ENCODE assay signal across 1 cellular context in the genomic region with DNA sequence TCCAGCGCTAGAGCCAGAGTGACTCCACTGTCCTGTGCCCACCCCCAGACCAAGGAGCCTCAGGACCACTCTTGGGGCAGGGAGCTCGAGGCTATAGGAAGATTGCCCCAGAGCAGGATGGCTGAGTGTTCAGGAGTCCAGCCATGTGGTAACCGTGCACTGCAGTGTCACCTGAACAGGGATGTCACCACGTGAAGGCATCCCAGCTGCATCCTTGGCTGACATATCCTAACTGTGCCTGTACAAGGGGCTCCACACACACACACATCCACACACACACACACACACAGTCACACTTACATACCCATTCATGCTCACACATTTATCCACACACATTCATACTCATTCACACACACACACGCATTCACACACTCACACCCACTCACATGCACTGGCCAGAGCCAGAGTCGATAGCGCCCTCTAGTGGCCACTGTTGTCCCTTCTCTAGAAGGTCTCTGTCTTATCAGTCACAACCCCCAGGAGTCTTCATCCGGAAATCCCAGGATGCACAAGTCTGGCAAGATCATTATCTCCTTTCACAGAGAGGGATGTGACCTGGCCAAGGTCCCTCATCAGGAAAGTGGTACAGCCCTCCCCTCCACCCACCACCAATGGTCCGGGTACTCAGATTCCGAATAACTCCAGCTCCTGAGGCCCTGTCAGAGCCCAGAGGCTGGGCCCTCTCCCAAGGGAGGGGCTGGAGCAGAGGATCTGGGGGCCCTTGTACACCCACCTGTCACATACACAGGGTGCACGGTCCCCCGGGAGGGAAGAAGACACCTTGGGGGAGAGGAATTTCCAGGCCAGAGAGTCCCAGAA.
TF ChIP-seq lines count a peak whose summit lies in the region.

No MANE protein-coding gene starts in this region.

TF ChIP-seq in GM12878, 131 proteins besides CTCF, POLR2A, EP300 and RAD21 (continued from another document and continues in another):
- TF ChIP-seq, protein P1, sequence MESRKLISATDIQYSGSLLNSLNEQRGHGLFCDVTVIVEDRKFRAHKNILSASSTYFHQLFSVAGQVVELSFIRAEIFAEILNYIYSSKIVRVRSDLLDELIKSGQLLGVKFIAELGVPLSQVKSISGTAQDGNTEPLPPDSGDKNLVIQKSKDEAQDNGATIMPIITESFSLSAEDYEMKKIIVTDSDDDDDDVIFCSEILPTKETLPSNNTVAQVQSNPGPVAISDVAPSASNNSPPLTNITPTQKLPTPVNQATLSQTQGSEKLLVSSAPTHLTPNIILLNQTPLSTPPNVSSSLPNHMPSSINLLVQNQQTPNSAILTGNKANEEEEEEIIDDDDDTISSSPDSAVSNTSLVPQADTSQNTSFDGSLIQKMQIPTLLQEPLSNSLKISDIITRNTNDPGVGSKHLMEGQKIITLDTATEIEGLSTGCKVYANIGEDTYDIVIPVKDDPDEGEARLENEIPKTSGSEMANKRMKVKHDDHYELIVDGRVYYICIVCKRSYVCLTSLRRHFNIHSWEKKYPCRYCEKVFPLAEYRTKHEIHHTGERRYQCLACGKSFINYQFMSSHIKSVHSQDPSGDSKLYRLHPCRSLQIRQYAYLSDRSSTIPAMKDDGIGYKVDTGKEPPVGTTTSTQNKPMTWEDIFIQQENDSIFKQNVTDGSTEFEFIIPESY (IDR thresholded peaks at IDR 0.05), result no peak
- TF ChIP-seq STAT3 (IDR thresholded peaks at IDR 0.05; ENCODE audit: low read depth, low read length) (no peak), POLR2AphosphoS2 (IDR thresholded peaks at IDR 0.05; ENCODE audit: low read depth, low read length) (no peak), JUND (IDR thresholded peaks at IDR 0.05; ENCODE audit: low read depth, low read length) (no peak), RCOR1 (conservative IDR thresholded peaks at IDR 0.05; ENCODE audit: low read depth, low read length) (no peak), IKZF2 (IDR thresholded peaks at IDR 0.05) (peak; percentile 83 to 88), CHD2 (IDR thresholded peaks at IDR 0.05; ENCODE audit: borderline replicate concordance, low read depth, low read length) (no peak), CREM (IDR thresholded peaks at IDR 0.05; ENCODE audit: low read depth) (peak; percentile 61; the same call in 1 of the 2 replicates), HCFC1 (IDR thresholded peaks at IDR 0.05; ENCODE audit: low read length) (no peak), ZNF217 (IDR thresholded peaks at IDR 0.05) (no peak), GABPA (IDR thresholded peaks at IDR 0.05; ENCODE audit: low read depth) (no peak), SMC3 (IDR thresholded peaks at IDR 0.05; ENCODE audit: borderline replicate concordance, low read length) (peak; percentile 92), ZNF24 (IDR thresholded peaks at IDR 0.05) (no peak), YY1 (IDR thresholded peaks at IDR 0.05; ENCODE audit: low read depth, low read length) (peak; percentile 80), MYB (IDR thresholded peaks at IDR 0.05; ENCODE audit: borderline replicate concordance, low read depth, low read length) (no peak), SMARCA5 (IDR thresholded peaks at IDR 0.05) (peak; percentile 87; the same call in 1 of the 2 replicates), MTA3 (IDR thresholded peaks at IDR 0.05; ENCODE audit: borderline replicate concordance, low read length) (no peak), MEF2B (IDR thresholded peaks at IDR 0.05; ENCODE audit: partially characterized antibody, poor library complexity, severe bottlenecking) (peak; percentile 48), RUNX3 (IDR thresholded peaks at IDR 0.05; ENCODE audit: low read length) (no peak), DPF2 (IDR thresholded peaks at IDR 0.05) (peak; percentile 31; the same call in 1 of the 2 replicates), IKZF1 (conservative IDR thresholded peaks at IDR 0.05) (peak; percentile 76), GATAD2B (conservative IDR thresholded peaks at IDR 0.05; ENCODE audit: low read depth) (0 out of 2 replicates have a peak, but pooled peaks have one; percentile 50), ZBED1 (IDR thresholded peaks at IDR 0.05; ENCODE audit: borderline replicate concordance) (peak; percentile 81; the same call in 1 of the 2 replicates), EED (IDR thresholded peaks at IDR 0.05; ENCODE audit: low read depth) (peak; percentile 79), TAF1 (IDR thresholded peaks at IDR 0.05; ENCODE audit: borderline replicate concordance, low read depth, low read length) (no peak)
- TF ChIP-seq, protein P2, sequence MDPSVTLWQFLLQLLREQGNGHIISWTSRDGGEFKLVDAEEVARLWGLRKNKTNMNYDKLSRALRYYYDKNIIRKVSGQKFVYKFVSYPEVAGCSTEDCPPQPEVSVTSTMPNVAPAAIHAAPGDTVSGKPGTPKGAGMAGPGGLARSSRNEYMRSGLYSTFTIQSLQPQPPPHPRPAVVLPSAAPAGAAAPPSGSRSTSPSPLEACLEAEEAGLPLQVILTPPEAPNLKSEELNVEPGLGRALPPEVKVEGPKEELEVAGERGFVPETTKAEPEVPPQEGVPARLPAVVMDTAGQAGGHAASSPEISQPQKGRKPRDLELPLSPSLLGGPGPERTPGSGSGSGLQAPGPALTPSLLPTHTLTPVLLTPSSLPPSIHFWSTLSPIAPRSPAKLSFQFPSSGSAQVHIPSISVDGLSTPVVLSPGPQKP (IDR thresholded peaks at IDR 0.05; ENCODE audit: low read depth, low read length), result no peak
- TF ChIP-seq, protein P3, sequence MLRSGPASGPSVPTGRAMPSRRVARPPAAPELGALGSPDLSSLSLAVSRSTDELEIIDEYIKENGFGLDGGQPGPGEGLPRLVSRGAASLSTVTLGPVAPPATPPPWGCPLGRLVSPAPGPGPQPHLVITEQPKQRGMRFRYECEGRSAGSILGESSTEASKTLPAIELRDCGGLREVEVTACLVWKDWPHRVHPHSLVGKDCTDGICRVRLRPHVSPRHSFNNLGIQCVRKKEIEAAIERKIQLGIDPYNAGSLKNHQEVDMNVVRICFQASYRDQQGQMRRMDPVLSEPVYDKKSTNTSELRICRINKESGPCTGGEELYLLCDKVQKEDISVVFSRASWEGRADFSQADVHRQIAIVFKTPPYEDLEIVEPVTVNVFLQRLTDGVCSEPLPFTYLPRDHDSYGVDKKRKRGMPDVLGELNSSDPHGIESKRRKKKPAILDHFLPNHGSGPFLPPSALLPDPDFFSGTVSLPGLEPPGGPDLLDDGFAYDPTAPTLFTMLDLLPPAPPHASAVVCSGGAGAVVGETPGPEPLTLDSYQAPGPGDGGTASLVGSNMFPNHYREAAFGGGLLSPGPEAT (IDR thresholded peaks at IDR 0.05; ENCODE audit: low read depth), result no peak; the same call in none of the 2 replicates
- TF ChIP-seq, protein P4, sequence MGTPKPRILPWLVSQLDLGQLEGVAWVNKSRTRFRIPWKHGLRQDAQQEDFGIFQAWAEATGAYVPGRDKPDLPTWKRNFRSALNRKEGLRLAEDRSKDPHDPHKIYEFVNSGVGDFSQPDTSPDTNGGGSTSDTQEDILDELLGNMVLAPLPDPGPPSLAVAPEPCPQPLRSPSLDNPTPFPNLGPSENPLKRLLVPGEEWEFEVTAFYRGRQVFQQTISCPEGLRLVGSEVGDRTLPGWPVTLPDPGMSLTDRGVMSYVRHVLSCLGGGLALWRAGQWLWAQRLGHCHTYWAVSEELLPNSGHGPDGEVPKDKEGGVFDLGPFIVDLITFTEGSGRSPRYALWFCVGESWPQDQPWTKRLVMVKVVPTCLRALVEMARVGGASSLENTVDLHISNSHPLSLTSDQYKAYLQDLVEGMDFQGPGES (IDR thresholded peaks at IDR 0.05), result no peak
- TF ChIP-seq, protein P5, sequence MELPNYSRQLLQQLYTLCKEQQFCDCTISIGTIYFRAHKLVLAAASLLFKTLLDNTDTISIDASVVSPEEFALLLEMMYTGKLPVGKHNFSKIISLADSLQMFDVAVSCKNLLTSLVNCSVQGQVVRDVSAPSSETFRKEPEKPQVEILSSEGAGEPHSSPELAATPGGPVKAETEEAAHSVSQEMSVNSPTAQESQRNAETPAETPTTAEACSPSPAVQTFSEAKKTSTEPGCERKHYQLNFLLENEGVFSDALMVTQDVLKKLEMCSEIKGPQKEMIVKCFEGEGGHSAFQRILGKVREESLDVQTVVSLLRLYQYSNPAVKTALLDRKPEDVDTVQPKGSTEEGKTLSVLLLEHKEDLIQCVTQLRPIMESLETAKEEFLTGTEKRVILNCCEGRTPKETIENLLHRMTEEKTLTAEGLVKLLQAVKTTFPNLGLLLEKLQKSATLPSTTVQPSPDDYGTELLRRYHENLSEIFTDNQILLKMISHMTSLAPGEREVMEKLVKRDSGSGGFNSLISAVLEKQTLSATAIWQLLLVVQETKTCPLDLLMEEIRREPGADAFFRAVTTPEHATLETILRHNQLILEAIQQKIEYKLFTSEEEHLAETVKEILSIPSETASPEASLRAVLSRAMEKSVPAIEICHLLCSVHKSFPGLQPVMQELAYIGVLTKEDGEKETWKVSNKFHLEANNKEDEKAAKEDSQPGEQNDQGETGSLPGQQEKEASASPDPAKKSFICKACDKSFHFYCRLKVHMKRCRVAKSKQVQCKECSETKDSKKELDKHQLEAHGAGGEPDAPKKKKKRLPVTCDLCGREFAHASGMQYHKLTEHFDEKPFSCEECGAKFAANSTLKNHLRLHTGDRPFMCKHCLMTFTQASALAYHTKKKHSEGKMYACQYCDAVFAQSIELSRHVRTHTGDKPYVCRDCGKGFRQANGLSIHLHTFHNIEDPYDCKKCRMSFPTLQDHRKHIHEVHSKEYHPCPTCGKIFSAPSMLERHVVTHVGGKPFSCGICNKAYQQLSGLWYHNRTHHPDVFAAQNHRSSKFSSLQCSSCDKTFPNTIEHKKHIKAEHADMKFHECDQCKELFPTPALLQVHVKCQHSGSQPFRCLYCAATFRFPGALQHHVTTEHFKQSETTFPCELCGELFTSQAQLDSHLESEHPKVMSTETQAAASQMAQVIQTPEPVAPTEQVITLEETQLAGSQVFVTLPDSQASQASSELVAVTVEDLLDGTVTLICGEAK (IDR thresholded peaks at IDR 0.05; ENCODE audit: borderline replicate concordance), result no peak
- TF ChIP-seq, protein P6, sequence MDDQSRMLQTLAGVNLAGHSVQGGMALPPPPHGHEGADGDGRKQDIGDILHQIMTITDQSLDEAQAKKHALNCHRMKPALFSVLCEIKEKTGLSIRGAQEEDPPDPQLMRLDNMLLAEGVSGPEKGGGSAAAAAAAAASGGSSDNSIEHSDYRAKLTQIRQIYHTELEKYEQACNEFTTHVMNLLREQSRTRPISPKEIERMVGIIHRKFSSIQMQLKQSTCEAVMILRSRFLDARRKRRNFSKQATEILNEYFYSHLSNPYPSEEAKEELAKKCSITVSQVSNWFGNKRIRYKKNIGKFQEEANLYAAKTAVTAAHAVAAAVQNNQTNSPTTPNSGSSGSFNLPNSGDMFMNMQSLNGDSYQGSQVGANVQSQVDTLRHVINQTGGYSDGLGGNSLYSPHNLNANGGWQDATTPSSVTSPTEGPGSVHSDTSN (IDR thresholded peaks at IDR 0.05; ENCODE audit: insufficient replicate concordance, low read depth, low read length), result no peak
- TF ChIP-seq, protein P7, sequence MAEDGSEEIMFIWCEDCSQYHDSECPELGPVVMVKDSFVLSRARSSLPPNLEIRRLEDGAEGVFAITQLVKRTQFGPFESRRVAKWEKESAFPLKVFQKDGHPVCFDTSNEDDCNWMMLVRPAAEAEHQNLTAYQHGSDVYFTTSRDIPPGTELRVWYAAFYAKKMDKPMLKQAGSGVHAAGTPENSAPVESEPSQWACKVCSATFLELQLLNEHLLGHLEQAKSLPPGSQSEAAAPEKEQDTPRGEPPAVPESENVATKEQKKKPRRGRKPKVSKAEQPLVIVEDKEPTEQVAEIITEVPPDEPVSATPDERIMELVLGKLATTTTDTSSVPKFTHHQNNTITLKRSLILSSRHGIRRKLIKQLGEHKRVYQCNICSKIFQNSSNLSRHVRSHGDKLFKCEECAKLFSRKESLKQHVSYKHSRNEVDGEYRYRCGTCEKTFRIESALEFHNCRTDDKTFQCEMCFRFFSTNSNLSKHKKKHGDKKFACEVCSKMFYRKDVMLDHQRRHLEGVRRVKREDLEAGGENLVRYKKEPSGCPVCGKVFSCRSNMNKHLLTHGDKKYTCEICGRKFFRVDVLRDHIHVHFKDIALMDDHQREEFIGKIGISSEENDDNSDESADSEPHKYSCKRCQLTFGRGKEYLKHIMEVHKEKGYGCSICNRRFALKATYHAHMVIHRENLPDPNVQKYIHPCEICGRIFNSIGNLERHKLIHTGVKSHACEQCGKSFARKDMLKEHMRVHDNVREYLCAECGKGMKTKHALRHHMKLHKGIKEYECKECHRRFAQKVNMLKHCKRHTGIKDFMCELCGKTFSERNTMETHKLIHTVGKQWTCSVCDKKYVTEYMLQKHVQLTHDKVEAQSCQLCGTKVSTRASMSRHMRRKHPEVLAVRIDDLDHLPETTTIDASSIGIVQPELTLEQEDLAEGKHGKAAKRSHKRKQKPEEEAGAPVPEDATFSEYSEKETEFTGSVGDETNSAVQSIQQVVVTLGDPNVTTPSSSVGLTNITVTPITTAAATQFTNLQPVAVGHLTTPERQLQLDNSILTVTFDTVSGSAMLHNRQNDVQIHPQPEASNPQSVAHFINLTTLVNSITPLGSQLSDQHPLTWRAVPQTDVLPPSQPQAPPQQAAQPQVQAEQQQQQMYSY (CRISPR knock-in tag; IDR thresholded peaks at IDR 0.05), result no peak
- TF ChIP-seq, protein P8, sequence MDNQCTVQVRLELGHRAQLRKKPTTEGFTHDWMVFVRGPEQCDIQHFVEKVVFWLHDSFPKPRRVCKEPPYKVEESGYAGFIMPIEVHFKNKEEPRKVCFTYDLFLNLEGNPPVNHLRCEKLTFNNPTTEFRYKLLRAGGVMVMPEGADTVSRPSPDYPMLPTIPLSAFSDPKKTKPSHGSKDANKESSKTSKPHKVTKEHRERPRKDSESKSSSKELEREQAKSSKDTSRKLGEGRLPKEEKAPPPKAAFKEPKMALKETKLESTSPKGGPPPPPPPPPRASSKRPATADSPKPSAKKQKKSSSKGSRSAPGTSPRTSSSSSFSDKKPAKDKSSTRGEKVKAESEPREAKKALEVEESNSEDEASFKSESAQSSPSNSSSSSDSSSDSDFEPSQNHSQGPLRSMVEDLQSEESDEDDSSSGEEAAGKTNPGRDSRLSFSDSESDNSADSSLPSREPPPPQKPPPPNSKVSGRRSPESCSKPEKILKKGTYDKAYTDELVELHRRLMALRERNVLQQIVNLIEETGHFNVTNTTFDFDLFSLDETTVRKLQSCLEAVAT (IDR thresholded peaks at IDR 0.05), result peak; percentile 83
- TF ChIP-seq, protein P9, sequence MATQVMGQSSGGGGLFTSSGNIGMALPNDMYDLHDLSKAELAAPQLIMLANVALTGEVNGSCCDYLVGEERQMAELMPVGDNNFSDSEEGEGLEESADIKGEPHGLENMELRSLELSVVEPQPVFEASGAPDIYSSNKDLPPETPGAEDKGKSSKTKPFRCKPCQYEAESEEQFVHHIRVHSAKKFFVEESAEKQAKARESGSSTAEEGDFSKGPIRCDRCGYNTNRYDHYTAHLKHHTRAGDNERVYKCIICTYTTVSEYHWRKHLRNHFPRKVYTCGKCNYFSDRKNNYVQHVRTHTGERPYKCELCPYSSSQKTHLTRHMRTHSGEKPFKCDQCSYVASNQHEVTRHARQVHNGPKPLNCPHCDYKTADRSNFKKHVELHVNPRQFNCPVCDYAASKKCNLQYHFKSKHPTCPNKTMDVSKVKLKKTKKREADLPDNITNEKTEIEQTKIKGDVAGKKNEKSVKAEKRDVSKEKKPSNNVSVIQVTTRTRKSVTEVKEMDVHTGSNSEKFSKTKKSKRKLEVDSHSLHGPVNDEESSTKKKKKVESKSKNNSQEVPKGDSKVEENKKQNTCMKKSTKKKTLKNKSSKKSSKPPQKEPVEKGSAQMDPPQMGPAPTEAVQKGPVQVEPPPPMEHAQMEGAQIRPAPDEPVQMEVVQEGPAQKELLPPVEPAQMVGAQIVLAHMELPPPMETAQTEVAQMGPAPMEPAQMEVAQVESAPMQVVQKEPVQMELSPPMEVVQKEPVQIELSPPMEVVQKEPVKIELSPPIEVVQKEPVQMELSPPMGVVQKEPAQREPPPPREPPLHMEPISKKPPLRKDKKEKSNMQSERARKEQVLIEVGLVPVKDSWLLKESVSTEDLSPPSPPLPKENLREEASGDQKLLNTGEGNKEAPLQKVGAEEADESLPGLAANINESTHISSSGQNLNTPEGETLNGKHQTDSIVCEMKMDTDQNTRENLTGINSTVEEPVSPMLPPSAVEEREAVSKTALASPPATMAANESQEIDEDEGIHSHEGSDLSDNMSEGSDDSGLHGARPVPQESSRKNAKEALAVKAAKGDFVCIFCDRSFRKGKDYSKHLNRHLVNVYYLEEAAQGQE (IDR thresholded peaks at IDR 0.05; ENCODE audit: low read depth, low read length), result no peak
